ENCODE assay signal across 8 cellular contexts in the genomic region with DNA sequence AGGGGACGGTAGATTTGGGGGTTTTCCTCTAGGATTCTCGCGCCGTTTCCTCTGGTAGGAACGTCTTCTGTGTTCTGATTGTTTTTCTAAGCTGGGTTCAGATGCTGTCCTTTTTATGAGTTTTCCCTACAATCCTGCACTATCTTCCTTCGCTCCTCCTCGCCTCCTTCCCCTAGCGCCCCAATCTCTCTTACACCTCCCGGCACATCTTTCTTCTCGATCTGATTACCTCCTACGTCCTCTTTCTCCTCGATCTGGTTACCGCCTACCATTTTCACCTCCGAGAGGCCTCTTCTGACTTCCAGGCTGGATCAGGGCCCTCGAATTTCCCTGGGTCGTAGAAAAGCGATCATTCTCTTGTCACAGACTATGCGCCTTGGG. TPM values are rescaled to one million over a fixed set of nuclear protein-coding genes. Genes with fewer than 3 reads are reported as not detected.
A peak's percentile ranks its signal among the peaks of the same experiment; 100 is the strongest.
DNase-seq lines count a peak whose midpoint lies in the region; ATAC-seq, FAIRE-seq and TF ChIP-seq lines count a peak whose summit lies in the region.

No MANE protein-coding gene starts in this region.

- H3K36me3 ChIP-seq in stomach = peaks cover 27 to 52% (median 50%) of the 10 kb centered on the region in 4 donors

- no peak for TF ChIP-seq POLR2A in stomach (IDR thresholded peaks at IDR 0.05)
- TF ChIP-seq POLR2A in H54 (IDR thresholded peaks at IDR 0.05; ENCODE audit: low read depth, low read length) = no peak

- peaks cover 23% of the 10 kb centered on the region for H3K4me1 Mint-ChIP-seq in activated T-helper 2 cell treated with anti-CD3 and anti-CD28 coated beads, Interferon-gamma antibody, Interleukin-2, Interleukin-4, amounts not matched to agents 10 μg/mL and 5 μg/mL and 100 μg/mL, durations not matched to agents 14 hours and 24 hours and 36 hours (ENCODE audit: low read depth)
- H3K4me1 Mint-ChIP-seq in immature natural killer cell = peaks cover 50 to 64% of the 10 kb centered on the region in 2 donors

- FAIRE-seq in H54 (lab: Jason Lieb, UNC) = no peak

- intact Hi-C loops in activated T-helper 2 cell treated with anti-CD3 and anti-CD28 coated beads, Interferon-gamma antibody, Interleukin-2, Interleukin-4, amounts not matched to agents 10 μg/mL and 5 μg/mL and 100 μg/mL, durations not matched to agents 14 hours and 24 hours and 36 hours (cut with micrococcal nuclease) = loop anchor here (2.0 kb wide), 1 partner anchor 64 kb away; a partner anchor contains a TSS
- intact Hi-C loops in stomach (cut with DNase I; ENCODE audit: low total_unique reads) = no loop called here

- no peaks in the 10 kb centered on the region for H3K9me3 ChIP-seq in stomach

- peak overlapping the region; percentile 96 to 100 (median 97) for H3K27ac ChIP-seq in stomach

- peak; percentile 3 for ATAC-seq in GM18873 (IDR thresholded peaks at IDR 0.05; ENCODE audit: low FRiP score, unreplicated experiment)
- ATAC-seq in HG03097 (IDR thresholded peaks at IDR 0.05; ENCODE audit: low FRiP score, unreplicated experiment) = peak; percentile 1

- no peaks in the 10 kb centered on the region for H3K9me3 Mint-ChIP-seq in activated T-helper 2 cell treated with anti-CD3 and anti-CD28 coated beads, Interferon-gamma antibody, Interleukin-2, Interleukin-4, amounts not matched to agents 10 μg/mL and 5 μg/mL and 100 μg/mL, durations not matched to agents 14 hours and 24 hours and 36 hours
- no peaks in the 10 kb centered on the region for H3K9me3 Mint-ChIP-seq in immature natural killer cell

- H3K4me3 ChIP-seq in stomach = peak overlapping the region; percentile 70 to 99 (median 78)

- peaks cover 24 to 57% (median 54%) of the 10 kb centered on the region in 4 donors for H3K4me1 ChIP-seq in stomach

- DNase-seq in activated T-helper 2 cell treated with anti-CD3 and anti-CD28 coated beads, Interferon-gamma antibody, Interleukin-2, Interleukin-4, amounts not matched to agents 10 μg/mL and 5 μg/mL and 100 μg/mL, durations not matched to agents 14 hours and 24 hours and 36 hours (ENCODE audit: low spot score) = no peak
- no peak for DNase-seq in immature natural killer cell
- DNase-seq in stomach = no peak
- DNase-seq in GM13977 (ENCODE audit: low spot score) = no peak
- DNase-seq in H54 (ENCODE audit: insufficient read length, low spot score) = no peak
- DNase-seq in SIG-M5 treated with dmso at 0.1 percent for 504 hours (lab: John Stamatoyannopoulos, UW; ENCODE audit: unreplicated experiment) = no peak

- WGBS in stomach, 5 donors = 0 to 1% (median 0%) methylated on average over 18 of the region's 18 CpGs

- H3K27me3 ChIP-seq in stomach = no peaks in the 10 kb centered on the region

- TF ChIP-seq EP300 in stomach (IDR thresholded peaks at IDR 0.05) = no peak

- TF ChIP-seq CTCF in stomach (IDR thresholded peaks at IDR 0.05) (no peak), GM13977 (IDR thresholded peaks at IDR 0.05; ENCODE audit: extremely low read depth, insufficient read depth, missing control alignments) (no peak)

- peak overlapping the region; percentile 98 for H3K27ac Mint-ChIP-seq in activated T-helper 2 cell treated with anti-CD3 and anti-CD28 coated beads, Interferon-gamma antibody, Interleukin-2, Interleukin-4, amounts not matched to agents 10 μg/mL and 5 μg/mL and 100 μg/mL, durations not matched to agents 14 hours and 24 hours and 36 hours
- peak overlapping the region; percentile 94 to 98 (median 96) for H3K27ac Mint-ChIP-seq in immature natural killer cell

- in situ Hi-C loops in GM13977 (cut with MboI; ENCODE audit: low pct_unique_long_range_greater_than_20kb, low sequenced_read_pairs, unreplicated experiment) = no loop called here

- peaks cover 56% of the 10 kb centered on the region for H3K36me3 Mint-ChIP-seq in activated T-helper 2 cell treated with anti-CD3 and anti-CD28 coated beads, Interferon-gamma antibody, Interleukin-2, Interleukin-4, amounts not matched to agents 10 μg/mL and 5 μg/mL and 100 μg/mL, durations not matched to agents 14 hours and 24 hours and 36 hours (ENCODE audit: low read depth)
- peaks cover 13 to 28% (median 16%) of the 10 kb centered on the region in 3 donors for H3K36me3 Mint-ChIP-seq in immature natural killer cell

- peak overlapping the region; percentile 99 for H3K4me3 Mint-ChIP-seq in activated T-helper 2 cell treated with anti-CD3 and anti-CD28 coated beads, Interferon-gamma antibody, Interleukin-2, Interleukin-4, amounts not matched to agents 10 μg/mL and 5 μg/mL and 100 μg/mL, durations not matched to agents 14 hours and 24 hours and 36 hours (ENCODE audit: low read depth)
- peak overlapping the region; percentile 90 to 95 (median 94) for H3K4me3 Mint-ChIP-seq in immature natural killer cell

- H3K27me3 Mint-ChIP-seq in activated T-helper 2 cell treated with anti-CD3 and anti-CD28 coated beads, Interferon-gamma antibody, Interleukin-2, Interleukin-4, amounts not matched to agents 10 μg/mL and 5 μg/mL and 100 μg/mL, durations not matched to agents 14 hours and 24 hours and 36 hours (ENCODE audit: low read depth) = no peaks in the 10 kb centered on the region
- peaks cover 12 to 25% (median 25%) of the 10 kb centered on the region in 3 donors for H3K27me3 Mint-ChIP-seq in immature natural killer cell (ENCODE audit: low read depth in 3 of 3)

RNA-seq across cellular contexts. Expression of a gene that starts 0.4 kb away (rescaled TPM):
- total RNA-seq in activated T-helper 2 cell treated with anti-CD3 and anti-CD28 coated beads, Interferon-gamma antibody, Interleukin-2, Interleukin-4, amounts not matched to agents 10 μg/mL and 5 μg/mL and 100 μg/mL, durations not matched to agents 14 hours and 24 hours and 36 hours = 123 and 130 TPM in 2 replicates
- 100 to 1,000 TPM; 265 to 362 (median 279) TPM for polyA plus RNA-seq in immature natural killer cell
- total RNA-seq in stomach = 100 to 1,000 TPM in 1 of 5 donors, 10 to 100 TPM in 4; 58.0 to 122 (median 82.3) TPM
- polyA plus RNA-seq in stomach = 100 to 1,000 TPM; 127 to 155 (median 151) TPM

RNA-seq across cellular contexts. Expression of a gene that starts 0.8 kb away (rescaled TPM):
- 153 and 159 TPM in 2 replicates for total RNA-seq in activated T-helper 2 cell treated with anti-CD3 and anti-CD28 coated beads, Interferon-gamma antibody, Interleukin-2, Interleukin-4, amounts not matched to agents 10 μg/mL and 5 μg/mL and 100 μg/mL, durations not matched to agents 14 hours and 24 hours and 36 hours
- 10 to 100 TPM; 20.7 to 43.3 (median 30.0) TPM for polyA plus RNA-seq in immature natural killer cell
- total RNA-seq in stomach = 10 to 100 TPM; 22.8 to 79.9 (median 32.3) TPM
- polyA plus RNA-seq in stomach = 100 to 1,000 TPM; 129 to 153 (median 133) TPM

RNA-seq across cellular contexts. Expression of a gene that starts 29.4 kb away (rescaled TPM):
- 8.1 and 10.4 TPM in 2 replicates for total RNA-seq in activated T-helper 2 cell treated with anti-CD3 and anti-CD28 coated beads, Interferon-gamma antibody, Interleukin-2, Interleukin-4, amounts not matched to agents 10 μg/mL and 5 μg/mL and 100 μg/mL, durations not matched to agents 14 hours and 24 hours and 36 hours
- polyA plus RNA-seq in immature natural killer cell (1 to 10 TPM in 2 of 3 donors, under 1 TPM in 1; 0.83 to 3.7 (median 1.4) TPM), stomach (1 to 10 TPM; 1.8 to 3.1 (median 2.0) TPM)
- 1 to 10 TPM in 4 of 5 donors, under 1 TPM in 1; 0.87 to 3.5 (median 2.7) TPM for total RNA-seq in stomach

RNA-seq across cellular contexts. Expression of a gene that starts 29.6 kb away (rescaled TPM):
- 88.4 and 89.9 TPM in 2 replicates for total RNA-seq in activated T-helper 2 cell treated with anti-CD3 and anti-CD28 coated beads, Interferon-gamma antibody, Interleukin-2, Interleukin-4, amounts not matched to agents 10 μg/mL and 5 μg/mL and 100 μg/mL, durations not matched to agents 14 hours and 24 hours and 36 hours
- polyA plus RNA-seq in immature natural killer cell = 10 to 100 TPM; 18.4 to 26.6 (median 22.2) TPM
- total RNA-seq in stomach = 10 to 100 TPM in 4 of 5 donors, 1 to 10 TPM in 1; 4.5 to 43.8 (median 28.8) TPM
- 10 to 100 TPM; 24.9 to 31.3 (median 25.6) TPM for polyA plus RNA-seq in stomach

RNA-seq across cellular contexts. Expression of a gene that starts 34.7 kb away (rescaled TPM):
- total RNA-seq in activated T-helper 2 cell treated with anti-CD3 and anti-CD28 coated beads, Interferon-gamma antibody, Interleukin-2, Interleukin-4, amounts not matched to agents 10 μg/mL and 5 μg/mL and 100 μg/mL, durations not matched to agents 14 hours and 24 hours and 36 hours = 264 and 265 TPM in 2 replicates
- polyA plus RNA-seq in immature natural killer cell = 100 to 1,000 TPM; 582 to 834 (median 626) TPM
- 100 to 1,000 TPM in 3 of 5 donors, 10 to 100 TPM in 2; 25.1 to 229 (median 113) TPM for total RNA-seq in stomach
- polyA plus RNA-seq in stomach = 100 to 1,000 TPM in 2 of 3 donors, 10 to 100 TPM in 1; 89.9 to 196 (median 106) TPM
